In the genomic region with DNA sequence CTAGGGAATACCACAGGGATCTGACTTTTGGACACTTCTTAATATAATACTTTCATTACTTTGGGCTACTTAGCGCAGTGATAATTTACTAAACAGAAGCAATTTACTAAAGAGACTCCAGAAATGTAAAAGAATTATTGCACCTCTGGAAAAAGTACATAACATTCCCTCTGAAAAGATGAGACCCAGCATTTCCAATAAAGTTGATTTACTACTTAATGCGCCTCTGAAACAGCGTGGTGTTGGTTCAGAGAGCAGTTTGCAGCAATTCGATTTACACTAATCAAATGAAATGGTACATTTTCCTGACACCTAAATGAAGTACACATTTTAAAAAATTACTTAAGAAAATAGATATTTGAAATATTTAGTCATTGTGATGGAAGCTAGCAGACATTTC, we compare ENCODE assay signal across 2 cellular contexts.
TF ChIP-seq lines count a peak whose summit lies in the region.

No MANE protein-coding gene starts in this region.

TF ChIP-seq in HEK293, 187 proteins besides CTCF, POLR2A, EP300 and RAD21 (continued from another document):
- TF ChIP-seq, protein P1, sequence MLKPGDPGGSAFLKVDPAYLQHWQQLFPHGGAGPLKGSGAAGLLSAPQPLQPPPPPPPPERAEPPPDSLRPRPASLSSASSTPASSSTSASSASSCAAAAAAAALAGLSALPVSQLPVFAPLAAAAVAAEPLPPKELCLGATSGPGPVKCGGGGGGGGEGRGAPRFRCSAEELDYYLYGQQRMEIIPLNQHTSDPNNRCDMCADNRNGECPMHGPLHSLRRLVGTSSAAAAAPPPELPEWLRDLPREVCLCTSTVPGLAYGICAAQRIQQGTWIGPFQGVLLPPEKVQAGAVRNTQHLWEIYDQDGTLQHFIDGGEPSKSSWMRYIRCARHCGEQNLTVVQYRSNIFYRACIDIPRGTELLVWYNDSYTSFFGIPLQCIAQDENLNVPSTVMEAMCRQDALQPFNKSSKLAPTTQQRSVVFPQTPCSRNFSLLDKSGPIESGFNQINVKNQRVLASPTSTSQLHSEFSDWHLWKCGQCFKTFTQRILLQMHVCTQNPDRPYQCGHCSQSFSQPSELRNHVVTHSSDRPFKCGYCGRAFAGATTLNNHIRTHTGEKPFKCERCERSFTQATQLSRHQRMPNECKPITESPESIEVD (tag by site-specific recombination; IDR thresholded peaks at IDR 0.05): peak; percentile 17; the same call in 1 of the 2 replicates
- TF ChIP-seq ZNF558 (tag by site-specific recombination; IDR thresholded peaks at IDR 0.05): no peak

TF ChIP-seq in HepG2, 621 proteins besides CTCF, POLR2A, EP300 and RAD21 (continued from another document):
- TF ChIP-seq TMF1 (CRISPR knock-in tag; IDR thresholded peaks at IDR 0.05; ENCODE audit: low read depth) (no peak), CBX5 (CRISPR knock-in tag; IDR thresholded peaks at IDR 0.05; ENCODE audit: borderline replicate concordance) (no peak), MED1 (CRISPR knock-in tag; IDR thresholded peaks at IDR 0.05) (no peak), ZNF431 (CRISPR knock-in tag; IDR thresholded peaks at IDR 0.05; ENCODE audit: borderline replicate concordance, low read depth) (no peak)
